ENCODE assay signal across 21 cellular contexts in the genomic region with DNA sequence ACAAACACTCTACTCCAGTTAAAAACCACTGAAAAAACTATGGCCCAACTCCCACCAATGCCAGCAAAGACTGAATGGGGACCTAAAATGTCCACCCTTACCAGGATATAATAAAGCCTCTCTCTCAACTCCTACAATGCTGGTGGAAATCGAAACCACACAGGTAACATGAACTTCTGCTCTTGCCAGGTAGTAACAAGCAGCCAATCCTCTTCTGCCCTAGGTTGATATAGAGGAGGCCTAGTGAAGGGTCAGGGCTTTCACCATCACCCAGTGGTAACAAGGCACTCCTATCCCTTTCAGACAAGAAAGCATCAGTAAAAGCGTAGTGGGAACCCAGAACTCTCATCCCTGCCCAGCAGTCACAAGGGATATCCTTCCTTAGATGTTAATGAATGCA. TPM values are rescaled to one million over a fixed set of nuclear protein-coding genes. Genes with fewer than 3 reads are reported as not detected.
DNase-seq lines count a peak whose midpoint lies in the region; ATAC-seq, FAIRE-seq and TF ChIP-seq lines count a peak whose summit lies in the region.
"Had no signal": no experiment of that assay in that cellular context is flagged by ENCODE, and none has a peak within 500 bp of the region (broad histone marks: within the 10 kb centered on the region; RNA-seq: fewer than 3 reads in every experiment).

No MANE protein-coding gene starts in this region.

- POLR2A ChIA-PET in activated CD4-positive, alpha-beta T cell treated with anti-CD3 and anti-CD28 coated beads for 36 hours (lab: Charles Lee), result no interaction called here

- H3K4me3 Mint-ChIP-seq in activated CD4-positive, alpha-beta T cell treated with anti-CD3 and anti-CD28 coated beads for 36 hours, result no peak overlapping the region
- no peak overlapping the region for H3K4me3 Mint-ChIP-seq in activated naive CD8-positive, alpha-beta T cell treated with anti-CD3 and anti-CD28 coated beads for 36 hours
- peak overlapping the region; percentile 34 for H3K4me3 Mint-ChIP-seq in natural killer cell treated with Interleukin-12 subunit alpha and Interleukin-12 subunit beta and Interleukin-15 and Interleukin-18, amount 100 ng/mL, for 72 hours

- intact Hi-C loops in activated CD4-positive, alpha-beta T cell treated with anti-CD3 and anti-CD28 coated beads for 36 hours (cut with DNase I, micrococcal nuclease), result no loop called here

- H3K9me3 Mint-ChIP-seq in activated CD4-positive, alpha-beta T cell treated with anti-CD3 and anti-CD28 coated beads for 36 hours (ENCODE audit: low read depth), result no peaks in the 10 kb centered on the region
- no peaks in the 10 kb centered on the region for H3K9me3 Mint-ChIP-seq in activated naive CD8-positive, alpha-beta T cell treated with anti-CD3 and anti-CD28 coated beads for 36 hours
- H3K9me3 Mint-ChIP-seq in natural killer cell treated with Interleukin-12 subunit alpha and Interleukin-12 subunit beta and Interleukin-15 and Interleukin-18, amount 100 ng/mL, for 72 hours, result no peaks in the 10 kb centered on the region

- CTCF ChIA-PET in activated CD4-positive, alpha-beta T cell treated with anti-CD3 and anti-CD28 coated beads for 36 hours (lab: Charles Lee), result no interaction called here

- H3K27me3 Mint-ChIP-seq in activated CD4-positive, alpha-beta T cell treated with anti-CD3 and anti-CD28 coated beads for 36 hours, result no peaks in the 10 kb centered on the region
- no peaks in the 10 kb centered on the region for H3K27me3 Mint-ChIP-seq in activated naive CD8-positive, alpha-beta T cell treated with anti-CD3 and anti-CD28 coated beads for 36 hours
- H3K27me3 Mint-ChIP-seq in natural killer cell treated with Interleukin-12 subunit alpha and Interleukin-12 subunit beta and Interleukin-15 and Interleukin-18, amount 100 ng/mL, for 72 hours, result no peaks in the 10 kb centered on the region

- ATAC-seq in activated CD4-positive, alpha-beta T cell treated with anti-CD3 and anti-CD28 coated beads for 36 hours, result no peak
- no peak for ATAC-seq in natural killer cell treated with Interleukin-12 subunit alpha and Interleukin-12 subunit beta and Interleukin-15 and Interleukin-18, amount 100 ng/mL, for 72 hours
- ATAC-seq in HG02642 (IDR thresholded peaks at IDR 0.05; ENCODE audit: poor library complexity, unreplicated experiment), result no peak
- ATAC-seq: esophagus mucosa, heart left ventricle, sciatic nerve had no signal

- H3K36me3 Mint-ChIP-seq in activated CD4-positive, alpha-beta T cell treated with anti-CD3 and anti-CD28 coated beads for 36 hours (ENCODE audit: low read depth), result peaks cover 53% of the 10 kb centered on the region
- H3K36me3 Mint-ChIP-seq in activated naive CD8-positive, alpha-beta T cell treated with anti-CD3 and anti-CD28 coated beads for 36 hours, result peaks cover 69% of the 10 kb centered on the region
- peaks cover 11% of the 10 kb centered on the region for H3K36me3 Mint-ChIP-seq in natural killer cell treated with Interleukin-12 subunit alpha and Interleukin-12 subunit beta and Interleukin-15 and Interleukin-18, amount 100 ng/mL, for 72 hours

- H3K4me1 Mint-ChIP-seq in activated CD4-positive, alpha-beta T cell treated with anti-CD3 and anti-CD28 coated beads for 36 hours, result peaks cover 40% of the 10 kb centered on the region
- H3K4me1 Mint-ChIP-seq in activated naive CD8-positive, alpha-beta T cell treated with anti-CD3 and anti-CD28 coated beads for 36 hours, result peaks cover 53% of the 10 kb centered on the region
- peaks cover 32 to 50% of the 10 kb centered on the region in 2 donors for H3K4me1 Mint-ChIP-seq in natural killer cell treated with Interleukin-12 subunit alpha and Interleukin-12 subunit beta and Interleukin-15 and Interleukin-18, amount 100 ng/mL, for 72 hours (ENCODE audit: low read depth in 2 of 2)

- peak; percentile 46 for FAIRE-seq in GM12892 (lab: Jason Lieb, UNC)
- FAIRE-seq: GM12891 had no signal

- TF ChIP-seq POLR2A in GM12892 (IDR thresholded peaks at IDR 0.05; ENCODE audit: low read depth, low read length), result no peak

- H3K27ac Mint-ChIP-seq in activated CD4-positive, alpha-beta T cell treated with anti-CD3 and anti-CD28 coated beads for 36 hours, result peak overlapping the region; percentile 2
- peak overlapping the region; percentile 91 for H3K27ac Mint-ChIP-seq in activated naive CD8-positive, alpha-beta T cell treated with anti-CD3 and anti-CD28 coated beads for 36 hours
- peak overlapping the region; percentile 50 to 82 for H3K27ac Mint-ChIP-seq in natural killer cell treated with Interleukin-12 subunit alpha and Interleukin-12 subunit beta and Interleukin-15 and Interleukin-18, amount 100 ng/mL, for 72 hours

- DNase-seq in activated CD4-positive, alpha-beta T cell treated with anti-CD3 and anti-CD28 coated beads for 36 hours, result no peak
- no peak for DNase-seq in activated CD4-positive, alpha-beta T cell treated with anti-CD3 and anti-CD28 coated beads for 1 hour
- no peak for DNase-seq in GM12892 (ENCODE audit: insufficient read length)
- no peak for DNase-seq in activated naive CD8-positive, alpha-beta T cell treated with anti-CD3 and anti-CD28 coated beads for 36 hours
- no peak for DNase-seq in natural killer cell treated with Interleukin-12 subunit alpha and Interleukin-12 subunit beta and Interleukin-15 and Interleukin-18, amount 100 ng/mL, for 72 hours (ENCODE audit: low spot score)
- DNase-seq in NK-92 treated with Interleukin-12 subunit alpha and Interleukin-12 subunit beta, amount 100 ng/mL, for 24 hours (lab: John Stamatoyannopoulos, UW), result no peak
- no peak for DNase-seq in HPDE6-E6E7 (ENCODE audit: extremely low spot score)
- DNase-seq: COR-L47; cortex of kidney; GM23248; heart left ventricle; MG63; midbrain; NCI-H187 treated with DMSO at 0.1 percent for 48 hours; occipital lobe; stimulated activated CD8-positive, alpha-beta memory T cell treated with anti-CD3 and anti-CD28 coated beads, Interleukin-4, amount 100 ng/mL, for 48 hours; tibial artery had no signal

RNA-seq across cellular contexts. Expression of a gene that starts 22.6 kb away (rescaled TPM):
- total RNA-seq in activated CD4-positive, alpha-beta T cell treated with anti-CD3 and anti-CD28 coated beads for 36 hours, result 10 to 100 TPM; 59.2 to 78.1 TPM
- polyA plus RNA-seq in GM12892 (2012; ENCODE audit: missing spikeins), result 49.8 TPM
- 100 to 1,000 TPM; 107 to 110 TPM for total RNA-seq in activated naive CD8-positive, alpha-beta T cell treated with anti-CD3 and anti-CD28 coated beads for 36 hours
- total RNA-seq in natural killer cell treated with Interleukin-12 subunit alpha and Interleukin-12 subunit beta and Interleukin-15 and Interleukin-18, amount 100 ng/mL, for 72 hours, result 10 to 100 TPM; 36.2 to 78.4 TPM

RNA-seq across cellular contexts. Expression of a gene that starts 39.9 kb away (rescaled TPM):
- total RNA-seq in activated CD4-positive, alpha-beta T cell treated with anti-CD3 and anti-CD28 coated beads for 36 hours, result 1 to 10 TPM; 1.4 to 1.9 TPM
- 0.25 TPM for polyA plus RNA-seq in GM12892 (2012; ENCODE audit: missing spikeins)
- total RNA-seq in activated naive CD8-positive, alpha-beta T cell treated with anti-CD3 and anti-CD28 coated beads for 36 hours, result 1 to 10 TPM; 3.0 to 3.2 TPM
- total RNA-seq in natural killer cell treated with Interleukin-12 subunit alpha and Interleukin-12 subunit beta and Interleukin-15 and Interleukin-18, amount 100 ng/mL, for 72 hours, result 1 to 10 TPM; 1.7 to 3.7 TPM

Comparison
In these comparisons a context has a peak if more than half of its experiments do, and no peak if none do; other contexts are left out.
1. H3K27ac Mint-ChIP-seq: peak in every context shown above with its lines; median percentile 91 in activated naive CD8-positive, alpha-beta T cell treated with anti-CD3 and anti-CD28 coated beads for 36 hours; 66 in natural killer cell treated with Interleukin-12 subunit alpha and Interleukin-12 subunit beta and Interleukin-15 and Interleukin-18, amount 100 ng/mL, for 72 hours; 2 in activated CD4-positive, alpha-beta T cell treated with anti-CD3 and anti-CD28 coated beads for 36 hours.